ENCODE assay signal across 1 cellular context in the genomic region with DNA sequence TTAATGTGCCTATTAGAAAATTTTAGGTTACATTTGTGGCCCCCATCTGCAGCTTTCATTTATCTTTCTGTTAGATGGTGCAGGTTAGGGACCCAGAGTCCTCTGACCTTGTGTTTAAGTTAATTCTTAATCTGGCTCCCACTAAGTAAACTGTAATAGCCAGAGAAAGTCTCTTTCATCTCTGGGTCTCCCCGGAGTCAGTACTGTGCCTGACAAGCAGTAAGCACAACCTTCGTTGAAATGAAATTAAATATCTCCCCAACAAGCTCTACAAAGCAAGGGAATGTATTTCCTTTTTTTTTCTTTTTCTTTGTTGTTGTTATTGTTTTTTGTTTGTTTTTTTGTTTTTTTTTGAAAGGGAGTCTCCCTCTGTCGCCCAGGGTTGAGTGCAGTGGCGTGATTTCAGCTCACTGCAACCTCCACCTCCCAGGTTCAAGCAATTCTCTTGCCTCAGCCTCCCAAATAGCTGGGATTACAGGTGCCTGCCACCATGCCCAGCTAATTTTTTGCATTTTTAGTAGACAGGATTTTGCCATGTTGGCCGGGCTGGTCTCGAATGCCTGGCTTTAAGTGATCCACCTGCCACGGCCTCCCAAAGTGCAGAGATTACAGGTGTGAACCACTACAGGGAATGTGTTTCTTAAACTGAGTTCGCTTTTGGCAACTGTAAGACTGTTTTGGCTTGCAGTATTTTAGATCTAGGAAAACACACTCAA.
TF ChIP-seq lines count a peak whose summit lies in the region.

No MANE protein-coding gene starts in this region.

TF ChIP-seq in HEK293T, 16 proteins besides CTCF, POLR2A, EP300 and RAD21 (continued from another document):
- TF ChIP-seq ZNF384 (IDR thresholded peaks at IDR 0.05), result no peak
- TF ChIP-seq ARNT (IDR thresholded peaks at IDR 0.05), result no peak
- TF ChIP-seq, protein P1, sequence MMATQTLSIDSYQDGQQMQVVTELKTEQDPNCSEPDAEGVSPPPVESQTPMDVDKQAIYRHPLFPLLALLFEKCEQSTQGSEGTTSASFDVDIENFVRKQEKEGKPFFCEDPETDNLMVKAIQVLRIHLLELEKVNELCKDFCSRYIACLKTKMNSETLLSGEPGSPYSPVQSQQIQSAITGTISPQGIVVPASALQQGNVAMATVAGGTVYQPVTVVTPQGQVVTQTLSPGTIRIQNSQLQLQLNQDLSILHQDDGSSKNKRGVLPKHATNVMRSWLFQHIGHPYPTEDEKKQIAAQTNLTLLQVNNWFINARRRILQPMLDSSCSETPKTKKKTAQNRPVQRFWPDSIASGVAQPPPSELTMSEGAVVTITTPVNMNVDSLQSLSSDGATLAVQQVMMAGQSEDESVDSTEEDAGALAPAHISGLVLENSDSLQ (IDR thresholded peaks at IDR 0.05), result no peak
- TF ChIP-seq CTBP1 (IDR thresholded peaks at IDR 0.05; ENCODE audit: borderline replicate concordance), result no peak
